In genomic region chr6:7697820-7698623, GRCh38 we compare ENCODE assay signal across 1 cellular context.
TF ChIP-seq lines count a peak whose summit lies in the region.

No MANE protein-coding gene starts in this region.

TF ChIP-seq in HepG2, 621 proteins besides CTCF, POLR2A, EP300 and RAD21 (continued from another document and continues in another):
- TF ChIP-seq ZNF276 (CRISPR knock-in tag; IDR thresholded peaks at IDR 0.05; ENCODE audit: low read depth), result no peak
- no peak for TF ChIP-seq GMEB2 (CRISPR knock-in tag; IDR thresholded peaks at IDR 0.05; ENCODE audit: low read depth)
- TF ChIP-seq ZNF367 (CRISPR knock-in tag; IDR thresholded peaks at IDR 0.05; ENCODE audit: borderline replicate concordance), result no peak
- peak; percentile 47; the same call in 1 of the 2 replicates for TF ChIP-seq TFE3 (CRISPR knock-in tag; IDR thresholded peaks at IDR 0.05)
- TF ChIP-seq TAF15 (IDR thresholded peaks at IDR 0.05; ENCODE audit: low read depth, low read length, poor library complexity, severe bottlenecking), result no peak
- TF ChIP-seq NR2F2 (IDR thresholded peaks at IDR 0.05; ENCODE audit: borderline replicate concordance, low read depth), result no peak
- TF ChIP-seq ATF5 (CRISPR knock-in tag; IDR thresholded peaks at IDR 0.05; ENCODE audit: low read depth), result no peak
- no peak for TF ChIP-seq ZNF747 (CRISPR knock-in tag; IDR thresholded peaks at IDR 0.05; ENCODE audit: borderline replicate concordance)
- no peak for TF ChIP-seq ATF6 (CRISPR knock-in tag; conservative IDR thresholded peaks at IDR 0.05)
- TF ChIP-seq ZNF329 (CRISPR knock-in tag; IDR thresholded peaks at IDR 0.05; ENCODE audit: low read depth), result no peak
- peak; percentile 50; the same call in 1 of the 2 replicates for TF ChIP-seq CCDC6 (CRISPR knock-in tag; IDR thresholded peaks at IDR 0.05)
- TF ChIP-seq MYC (CRISPR knock-in tag; IDR thresholded peaks at IDR 0.05; ENCODE audit: borderline replicate concordance), result no peak
- no peak; the same call in 1 of the 2 replicates for TF ChIP-seq ZNF225 (CRISPR knock-in tag; IDR thresholded peaks at IDR 0.05)
- TF ChIP-seq ZNF556 (CRISPR knock-in tag; IDR thresholded peaks at IDR 0.05; ENCODE audit: borderline replicate concordance), result no peak
- TF ChIP-seq HOXD1 (CRISPR knock-in tag; IDR thresholded peaks at IDR 0.05), result no peak
- TF ChIP-seq NFE2L1 (CRISPR knock-in tag; IDR thresholded peaks at IDR 0.05; ENCODE audit: borderline replicate concordance), result no peak
- TF ChIP-seq IRF9 (CRISPR knock-in tag; IDR thresholded peaks at IDR 0.05; ENCODE audit: borderline replicate concordance), result no peak
- TF ChIP-seq HMG20B (CRISPR knock-in tag; conservative IDR thresholded peaks at IDR 0.05), result peak; percentile 32; the same call in 1 of the 2 replicates
- peak; percentile 60 for TF ChIP-seq ATF7 (IDR thresholded peaks at IDR 0.05)
- no peak; the same call in 1 of the 2 replicates for TF ChIP-seq ATF7 (CRISPR knock-in tag; IDR thresholded peaks at IDR 0.05)
- TF ChIP-seq ZNF557 (CRISPR knock-in tag; IDR thresholded peaks at IDR 0.05), result no peak
- no peak for TF ChIP-seq ZNF407 (CRISPR knock-in tag; IDR thresholded peaks at IDR 0.05; ENCODE audit: not compliant biosample characterization)
- TF ChIP-seq ZHX1 (CRISPR knock-in tag; IDR thresholded peaks at IDR 0.05; ENCODE audit: low read depth), result no peak
- TF ChIP-seq ZNF703 (CRISPR knock-in tag; IDR thresholded peaks at IDR 0.05; ENCODE audit: borderline replicate concordance), result no peak
- TF ChIP-seq THRA (CRISPR knock-in tag; IDR thresholded peaks at IDR 0.05; ENCODE audit: borderline replicate concordance), result no peak; the same call in 1 of the 2 replicates
- TF ChIP-seq ZNF615 (CRISPR knock-in tag; IDR thresholded peaks at IDR 0.05; ENCODE audit: borderline replicate concordance), result no peak
- TF ChIP-seq ZNF773 (CRISPR knock-in tag; IDR thresholded peaks at IDR 0.05; ENCODE audit: borderline replicate concordance), result no peak
- no peak for TF ChIP-seq ZNF678 (CRISPR knock-in tag; IDR thresholded peaks at IDR 0.05)
- no peak for TF ChIP-seq MZF1 (CRISPR knock-in tag; IDR thresholded peaks at IDR 0.05; ENCODE audit: borderline replicate concordance)
- TF ChIP-seq ZNF570 (CRISPR knock-in tag; IDR thresholded peaks at IDR 0.05; ENCODE audit: borderline replicate concordance), result no peak
- TF ChIP-seq FOXP4 (CRISPR knock-in tag; IDR thresholded peaks at IDR 0.05), result peak; percentile 69; the same call in 1 of the 2 replicates
- TF ChIP-seq PHF20 (CRISPR knock-in tag; IDR thresholded peaks at IDR 0.05), result no peak
